ENCODE assay signal across 8 cellular contexts in the genomic region with DNA sequence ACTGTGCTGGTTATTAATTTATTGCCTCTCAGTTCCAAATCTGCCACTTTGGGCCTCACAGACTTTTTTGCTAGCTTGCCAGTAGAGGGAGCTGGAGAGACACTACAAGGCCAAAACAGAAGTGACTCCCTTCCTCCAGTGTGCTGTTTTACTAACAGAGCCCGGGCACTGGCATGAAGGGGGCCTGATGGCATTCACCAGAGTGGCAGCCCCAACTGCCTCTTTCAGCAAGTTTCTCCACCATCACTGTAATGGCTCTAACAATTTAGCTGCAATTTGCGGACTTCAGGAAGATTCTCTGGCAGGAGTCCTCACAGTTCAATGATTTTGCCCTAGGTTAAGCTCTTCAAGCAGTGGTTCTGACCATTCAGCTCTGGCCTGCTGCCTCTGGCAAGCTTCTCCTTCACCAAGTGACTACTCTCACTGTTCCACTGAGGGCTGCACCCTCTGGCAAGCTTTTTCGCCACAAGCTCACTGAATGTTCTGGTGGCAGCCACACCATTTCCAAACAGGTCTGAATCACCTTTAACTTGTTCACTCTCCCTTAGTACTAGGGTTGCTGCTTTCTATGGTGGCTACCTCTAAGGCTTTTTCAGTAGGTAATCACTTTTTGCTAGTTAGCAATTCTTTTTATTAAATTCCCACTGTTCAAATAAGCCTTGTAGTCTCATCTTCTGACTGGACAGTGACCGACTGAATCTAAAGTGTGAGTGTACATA.
A peak's percentile ranks its signal among the peaks of the same experiment; 100 is the strongest.
DNase-seq lines count a peak whose midpoint lies in the region; ATAC-seq and TF ChIP-seq lines count a peak whose summit lies in the region.

No MANE protein-coding gene starts in this region.

- intact Hi-C loops in Caco-2 (cut with micrococcal nuclease; ENCODE audit: unreplicated experiment): loop anchor here (1.0 kb wide), 2 partner anchors 201 to 346 kb away; no protein-coding TSS in a partner anchor

- no peak overlapping the region for H3K4me3 Mint-ChIP-seq in Caco-2 (ENCODE audit: unreplicated experiment)
- H3K4me3 Mint-ChIP-seq in activated CD4-positive, alpha-beta T cell treated with anti-CD3 and anti-CD28 coated beads, Interleukin-2, amount 10 ng/mL, durations not matched to agents 7 days and 5 days: no peak overlapping the region
- peak overlapping the region; percentile 58 for H3K4me3 Mint-ChIP-seq in stimulated activated memory B cell treated with anti-CD40 and anti-IgM and Interleukin-4, amounts not matched to agents 10 μg/mL and 1 μg/mL and 100 μg/mL, for 72 hours

- H3K9me3 Mint-ChIP-seq in Caco-2 (ENCODE audit: unreplicated experiment): peaks cover 10% of the 10 kb centered on the region
- H3K9me3 Mint-ChIP-seq in activated CD4-positive, alpha-beta T cell treated with anti-CD3 and anti-CD28 coated beads, Interleukin-2, amount 10 ng/mL, durations not matched to agents 7 days and 5 days: peaks cover 12% of the 10 kb centered on the region
- peaks cover 14% of the 10 kb centered on the region for H3K9me3 Mint-ChIP-seq in stimulated activated memory B cell treated with anti-CD40 and anti-IgM and Interleukin-4, amounts not matched to agents 10 μg/mL and 1 μg/mL and 100 μg/mL, for 72 hours

- CTCF ChIA-PET in Caco-2 (lab: Charles Lee): interaction anchor here (0.6 to 1.4 kb wide), 8 partner anchors 14 to 344 kb away, joined by 3 to 8 read pairs (median 4); partner anchors contain the start of gene TTC8
- CTCF ChIA-PET in activated CD4-positive, alpha-beta T cell treated with anti-CD3 and anti-CD28 coated beads, Interleukin-2, amount 10 ng/mL, durations not matched to agents 7 days and 5 days (lab: Charles Lee): interaction anchor here (0.6 to 2.0 kb wide), 7 partner anchors 9 to 271 kb away, joined by 3 to 7 read pairs (median 3); no protein-coding TSS in a partner anchor

- WGBS in mesenchymal stem cell: 45% methylated on average over 4 of the region's 4 CpGs

- ATAC-seq in GM19455 (IDR thresholded peaks at IDR 0.05; ENCODE audit: unreplicated experiment) (peak; percentile 81), HG03460 (IDR thresholded peaks at IDR 0.05; ENCODE audit: unreplicated experiment) (peak; percentile 74)
- peak; percentile 87 for ATAC-seq in stimulated activated memory B cell treated with anti-CD40 and anti-IgM and Interleukin-4, amounts not matched to agents 10 μg/mL and 1 μg/mL and 100 μg/mL, for 72 hours

- no peak overlapping the region for H2AK5ac ChIP-seq in mesenchymal stem cell (ENCODE audit: low read length, severe bottlenecking)

- H4K91ac ChIP-seq in mesenchymal stem cell (ENCODE audit: low read length): no peak overlapping the region

- POLR2A ChIA-PET in Caco-2 (lab: Charles Lee): no interaction called here
- POLR2A ChIA-PET in activated CD4-positive, alpha-beta T cell treated with anti-CD3 and anti-CD28 coated beads, Interleukin-2, amount 10 ng/mL, durations not matched to agents 7 days and 5 days (lab: Charles Lee): no interaction called here

- no peak overlapping the region for H2AFZ ChIP-seq in mesenchymal stem cell (ENCODE audit: low read depth, low read length)

- H3K4me1 Mint-ChIP-seq in Caco-2 (ENCODE audit: low read depth, unreplicated experiment): no peaks in the 10 kb centered on the region
- no peaks in the 10 kb centered on the region for H3K4me1 Mint-ChIP-seq in activated CD4-positive, alpha-beta T cell treated with anti-CD3 and anti-CD28 coated beads, Interleukin-2, amount 10 ng/mL, durations not matched to agents 7 days and 5 days
- H3K4me1 Mint-ChIP-seq in stimulated activated memory B cell treated with anti-CD40 and anti-IgM and Interleukin-4, amounts not matched to agents 10 μg/mL and 1 μg/mL and 100 μg/mL, for 72 hours: peaks cover 41% of the 10 kb centered on the region

- peak; percentile 81 to 89 for TF ChIP-seq CTCF in Caco-2 (IDR thresholded peaks at IDR 0.05; ENCODE audit: insufficient read depth in 1 of 2, low read depth in 1 of 2, low read length in 1 of 2, severe bottlenecking in 1 of 2, unreplicated experiment in 1 of 2)

- H3K27me3 Mint-ChIP-seq in Caco-2 (ENCODE audit: insufficient read depth, unreplicated experiment): peaks cover 17% of the 10 kb centered on the region
- no peaks in the 10 kb centered on the region for H3K27me3 Mint-ChIP-seq in activated CD4-positive, alpha-beta T cell treated with anti-CD3 and anti-CD28 coated beads, Interleukin-2, amount 10 ng/mL, durations not matched to agents 7 days and 5 days
- no peaks in the 10 kb centered on the region for H3K27me3 Mint-ChIP-seq in stimulated activated memory B cell treated with anti-CD40 and anti-IgM and Interleukin-4, amounts not matched to agents 10 μg/mL and 1 μg/mL and 100 μg/mL, for 72 hours

- peak; percentile 59 to 72 for DNase-seq in Caco-2
- DNase-seq in NCI-H460 (ENCODE audit: extremely low read depth, low read depth): peak; percentile 81
- DNase-seq in activated CD4-positive, alpha-beta T cell treated with anti-CD3 and anti-CD28 coated beads, Interleukin-2, amount 10 ng/mL, durations not matched to agents 7 days and 5 days: peak; percentile 71
- peak; percentile 28 for DNase-seq in effector CD4-positive, alpha-beta T cell
- peak; percentile 78 for DNase-seq in mesenchymal stem cell

- no peak overlapping the region for H3K14ac ChIP-seq in mesenchymal stem cell (ENCODE audit: low read length in 2 of 2)

- no peak overlapping the region for H3K9ac ChIP-seq in mesenchymal stem cell (ENCODE audit: low read length)

- no peak overlapping the region for H3K27ac Mint-ChIP-seq in Caco-2 (ENCODE audit: unreplicated experiment)
- H3K27ac Mint-ChIP-seq in activated CD4-positive, alpha-beta T cell treated with anti-CD3 and anti-CD28 coated beads, Interleukin-2, amount 10 ng/mL, durations not matched to agents 7 days and 5 days: no peak overlapping the region
- peak overlapping the region; percentile 61 for H3K27ac Mint-ChIP-seq in stimulated activated memory B cell treated with anti-CD40 and anti-IgM and Interleukin-4, amounts not matched to agents 10 μg/mL and 1 μg/mL and 100 μg/mL, for 72 hours

- H3K36me3 Mint-ChIP-seq in Caco-2 (ENCODE audit: insufficient read depth, unreplicated experiment): no peaks in the 10 kb centered on the region
- peaks cover 5% of the 10 kb centered on the region for H3K36me3 Mint-ChIP-seq in activated CD4-positive, alpha-beta T cell treated with anti-CD3 and anti-CD28 coated beads, Interleukin-2, amount 10 ng/mL, durations not matched to agents 7 days and 5 days (ENCODE audit: low read depth)
- H3K36me3 Mint-ChIP-seq in stimulated activated memory B cell treated with anti-CD40 and anti-IgM and Interleukin-4, amounts not matched to agents 10 μg/mL and 1 μg/mL and 100 μg/mL, for 72 hours: peaks cover 25% of the 10 kb centered on the region

- no peak overlapping the region for H3K4ac ChIP-seq in mesenchymal stem cell (ENCODE audit: low read depth in 1 of 2, low read length in 2 of 2)

- no peaks in the 10 kb centered on the region for H3K27me3 ChIP-seq in Caco-2 (replicated peaks; ENCODE audit: control insufficient read depth, insufficient read depth, low read length)
- H3K27me3 ChIP-seq in mesenchymal stem cell (ENCODE audit: control insufficient read depth in 1 of 2, insufficient read depth in 1 of 2, low read length in 2 of 2): peaks cover 6 to 23% of the 10 kb centered on the region in 2 experiments

- H2BK5ac ChIP-seq in mesenchymal stem cell (ENCODE audit: low read depth, low read length, poor library complexity, severe bottlenecking): no peak overlapping the region

- H2BK120ac ChIP-seq in mesenchymal stem cell (ENCODE audit: low read depth, low read length): no peak overlapping the region

- H3K27ac ChIP-seq in mesenchymal stem cell (ENCODE audit: low read length, poor library complexity, severe bottlenecking): no peak overlapping the region

- no peak overlapping the region for H3K18ac ChIP-seq in mesenchymal stem cell (ENCODE audit: low read depth in 1 of 2, low read length in 2 of 2)

- H3K4me2 ChIP-seq in mesenchymal stem cell (ENCODE audit: low read length, poor library complexity, severe bottlenecking): no peak overlapping the region

- H3K4me1 ChIP-seq in Caco-2 (no peaks in the 10 kb centered on the region), mesenchymal stem cell (ENCODE audit: control insufficient read depth, insufficient read depth, low read depth, low read length) (no peaks in the 10 kb centered on the region)

- H3K36me3 ChIP-seq in Caco-2 (ENCODE audit: control insufficient read depth, insufficient read depth, low read length) (no peaks in the 10 kb centered on the region), mesenchymal stem cell (ENCODE audit: control insufficient read depth in 1 of 2, insufficient read depth in 2 of 2, low read depth in 1 of 2, low read length in 2 of 2) (no peaks in the 10 kb centered on the region)

- H2BK15ac ChIP-seq in mesenchymal stem cell (ENCODE audit: low read depth, poor library complexity, severe bottlenecking): no peak overlapping the region

- no TSS peak for BruUV-seq in Caco-2 (replicated peaks; lab: Mats Ljungman, UMichigan)

- H4K8ac ChIP-seq in mesenchymal stem cell (ENCODE audit: low read length): no peak overlapping the region

- no peak overlapping the region for H3K23ac ChIP-seq in mesenchymal stem cell (ENCODE audit: low read length in 2 of 2)

- H3K79me1 ChIP-seq in mesenchymal stem cell (replicated peaks; ENCODE audit: low read length, poor library complexity, severe bottlenecking): no peaks in the 10 kb centered on the region

- H2BK12ac ChIP-seq in mesenchymal stem cell (ENCODE audit: low read length in 2 of 2): no peak overlapping the region

- H3K4me3 ChIP-seq in Caco-2 (ENCODE audit: low read depth, low read length): no peak overlapping the region
- H3K4me3 ChIP-seq in mesenchymal stem cell (ENCODE audit: insufficient read depth in 1 of 2, low read depth in 1 of 2, low read length in 2 of 2): no peak overlapping the region

- H3K9me3 ChIP-seq in Caco-2 (no peaks in the 10 kb centered on the region; the same call in 1 of the 2 replicates), mesenchymal stem cell (ENCODE audit: control insufficient read depth, low read length) (peaks cover 8% of the 10 kb centered on the region)

Comparison
In these comparisons a context has a peak if more than half of its experiments do, and no peak if none do; other contexts are left out.
1. DNase-seq: peak in every context shown above with its lines; median percentile 81 in NCI-H460; 78 in mesenchymal stem cell; 71 in activated CD4-positive, alpha-beta T cell treated with anti-CD3 and anti-CD28 coated beads, Interleukin-2, amount 10 ng/mL, durations not matched to agents 7 days and 5 days; 66 in Caco-2; 28 in effector CD4-positive, alpha-beta T cell.